ENCODE assay signal across 22 cellular contexts in the genomic region with DNA sequence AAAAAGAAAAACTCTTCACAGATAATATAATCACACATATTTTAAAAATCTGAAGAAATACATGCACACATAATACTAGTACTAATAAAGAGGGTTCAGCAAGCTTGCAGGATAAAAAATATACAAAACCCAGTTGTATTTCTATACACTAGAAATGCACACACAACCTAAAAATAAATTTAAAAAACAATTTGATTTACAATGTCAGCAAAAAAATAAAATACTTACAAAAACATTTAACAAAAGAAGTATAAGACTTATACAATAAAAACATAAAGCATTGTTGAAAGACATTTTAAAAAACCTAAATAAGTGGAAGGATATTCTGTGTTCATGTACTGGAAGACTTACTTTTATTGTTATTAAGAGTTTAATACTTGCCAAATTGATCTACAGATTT.
DNase-seq lines count a peak whose midpoint lies in the region; ATAC-seq, FAIRE-seq and TF ChIP-seq lines count a peak whose summit lies in the region.
"Had no signal": no experiment of that assay in that cellular context is flagged by ENCODE, and none has a peak within 500 bp of the region (broad histone marks: within the 10 kb centered on the region; RNA-seq: fewer than 3 reads in every experiment).

No MANE protein-coding gene starts in this region.

- H3K4me1 ChIP-seq in mesenchymal stem cell (ENCODE audit: control insufficient read depth, insufficient read depth, low read depth, low read length) (no peaks in the 10 kb centered on the region), BE2C (no peaks in the 10 kb centered on the region)
- H3K4me1 ChIP-seq: BLaER1 treated with 17β-estradiol and CSF1 and Interleukin-3, amounts not matched to agents 10 nM and 100 nM; HAP-1 had no signal

- ATAC-seq in HG02852 (IDR thresholded peaks at IDR 0.05; ENCODE audit: unreplicated experiment), result no peak

- H3K36me3 ChIP-seq in mesenchymal stem cell (ENCODE audit: control insufficient read depth in 1 of 2, insufficient read depth in 2 of 2, low read depth in 1 of 2, low read length in 2 of 2) (no peaks in the 10 kb centered on the region), BE2C (no peaks in the 10 kb centered on the region)
- H3K36me3 ChIP-seq: BLaER1 treated with 17β-estradiol and CSF1 and Interleukin-3, amounts not matched to agents 10 nM and 100 nM; HAP-1 had no signal

- no peak overlapping the region for H2BK12ac ChIP-seq in mesenchymal stem cell (ENCODE audit: low read length in 2 of 2)

- TF ChIP-seq CTCF in BE2C (IDR thresholded peaks at IDR 0.05; ENCODE audit: low read depth, low read length), result no peak

- H2BK5ac ChIP-seq in mesenchymal stem cell (ENCODE audit: low read depth, low read length, poor library complexity, severe bottlenecking), result peak overlapping the region; percentile 44

- H2AK5ac ChIP-seq in mesenchymal stem cell (ENCODE audit: low read length, severe bottlenecking), result no peak overlapping the region

- H2BK120ac ChIP-seq in mesenchymal stem cell (ENCODE audit: low read depth, low read length), result no peak overlapping the region

- no peak overlapping the region for H3K18ac ChIP-seq in mesenchymal stem cell (ENCODE audit: low read depth in 1 of 2, low read length in 2 of 2)

- H3K27me3 ChIP-seq in mesenchymal stem cell (ENCODE audit: control insufficient read depth in 1 of 2, insufficient read depth in 1 of 2, low read length in 2 of 2) (peaks cover 0 to 14% of the 10 kb centered on the region in 2 experiments), BE2C (no peaks in the 10 kb centered on the region)
- H3K27me3 ChIP-seq: BLaER1 treated with 17β-estradiol and CSF1 and Interleukin-3, amounts not matched to agents 10 nM and 100 nM had no signal

- DNase-seq in mesenchymal stem cell, result no peak
- DNase-seq in BE2C, result no peak
- no peak for DNase-seq in islet precursor cell
- DNase-seq: 8988T; CD4-positive, alpha-beta T cell; CD8-positive, alpha-beta memory T cell; DMS 273 treated with DMSO at 0.1 percent for 48 hours; DMS79; EL; GF-D8; GOT3; HFFc6 had no signal

- no peak overlapping the region for H3K4me2 ChIP-seq in mesenchymal stem cell (ENCODE audit: low read length, poor library complexity, severe bottlenecking)
- H3K4me2 ChIP-seq: BLaER1 treated with 17β-estradiol and CSF1 and Interleukin-3, amounts not matched to agents 10 nM and 100 nM had no signal

- no peak overlapping the region for H4K8ac ChIP-seq in mesenchymal stem cell (ENCODE audit: low read length)

- no peak overlapping the region for H3K27ac ChIP-seq in mesenchymal stem cell (ENCODE audit: low read length, poor library complexity, severe bottlenecking)
- H3K27ac ChIP-seq: BLaER1 treated with 17β-estradiol and CSF1 and Interleukin-3, amounts not matched to agents 10 nM and 100 nM had no signal

- H3K4ac ChIP-seq in mesenchymal stem cell (ENCODE audit: low read depth in 1 of 2, low read length in 2 of 2), result no peak overlapping the region

- H2BK15ac ChIP-seq in mesenchymal stem cell (ENCODE audit: low read depth, poor library complexity, severe bottlenecking), result no peak overlapping the region

- no peaks in the 10 kb centered on the region for H3K79me1 ChIP-seq in mesenchymal stem cell (replicated peaks; ENCODE audit: low read length, poor library complexity, severe bottlenecking)

- peak; percentile 39 for FAIRE-seq in A204.1 (lab: Jason Lieb, UNC)
- peak; percentile 65 for FAIRE-seq in G401.6 (lab: Jason Lieb, UNC)
- peak; percentile 60 for FAIRE-seq in TTC549 (lab: Jason Lieb, UNC)
- FAIRE-seq: D721Med, GM12891, GM18507, H54 had no signal

- H3K9me3 ChIP-seq in mesenchymal stem cell (ENCODE audit: control insufficient read depth, low read length) (no peaks in the 10 kb centered on the region), BE2C (no peaks in the 10 kb centered on the region)
- H3K9me3 ChIP-seq: HAP-1 had no signal

- no peak overlapping the region for H3K4me3 ChIP-seq in mesenchymal stem cell (ENCODE audit: insufficient read depth in 1 of 2, low read depth in 1 of 2, low read length in 2 of 2)
- no peak overlapping the region for H3K4me3 ChIP-seq in BE2C (ENCODE audit: low read depth, low read length)
- H3K4me3 ChIP-seq: BLaER1 treated with 17β-estradiol and CSF1 and Interleukin-3, amounts not matched to agents 10 nM and 100 nM; HAP-1 had no signal

- no peak overlapping the region for H3K23ac ChIP-seq in mesenchymal stem cell (ENCODE audit: low read length in 2 of 2)

- H3K14ac ChIP-seq in mesenchymal stem cell (ENCODE audit: low read length in 2 of 2), result no peak overlapping the region

- no peak overlapping the region for H2AFZ ChIP-seq in mesenchymal stem cell (ENCODE audit: low read depth, low read length)

- no peak overlapping the region for H4K91ac ChIP-seq in mesenchymal stem cell (ENCODE audit: low read length)

- no peak overlapping the region for H3K9ac ChIP-seq in mesenchymal stem cell (ENCODE audit: low read length)
- H3K9ac ChIP-seq: BLaER1 treated with 17β-estradiol and CSF1 and Interleukin-3, amounts not matched to agents 10 nM and 100 nM had no signal
